Comparison of ENCODE assay signal across 8 cellular contexts in genomic region chr3:172562881-172563835, GRCh38. TPM values are rescaled to one million over a fixed set of nuclear protein-coding genes. Genes with fewer than 3 reads are reported as not detected.
DNase-seq lines count a peak whose midpoint lies in the region; ATAC-seq and TF ChIP-seq lines count a peak whose summit lies in the region.

No MANE protein-coding gene starts in this region.

- TF ChIP-seq CTCF in left ventricle myocardium inferior (IDR thresholded peaks at IDR 0.05; ENCODE audit: borderline replicate concordance) (no peak), spleen (IDR thresholded peaks at IDR 0.05 in 8 of 11, conservative IDR thresholded peaks at IDR 0.05 in 3 of 11) (no peak)

- H3K9me3 Mint-ChIP-seq in activated T-helper 17 cell treated with anti-CD3 and anti-CD28 coated beads, Interleukin-2, amount 50 U/mL, for 72 hours = no peaks in the 10 kb centered on the region

- H3K27me3 ChIP-seq in left ventricle myocardium inferior (ENCODE audit: low read depth) = no peaks in the 10 kb centered on the region
- no peaks in the 10 kb centered on the region for H3K27me3 ChIP-seq in spleen (replicated peaks in 1 of 7)

- peak; percentile 5 for DNase-seq in AG08396 (ENCODE audit: low spot score)
- DNase-seq in KBM-7 = peak; percentile 59
- DNase-seq in left ventricle myocardium inferior = no peak
- DNase-seq in spleen = no peak
- DNase-seq in occipital lobe (lab: John Stamatoyannopoulos, UW) = no peak
- DNase-seq in SHP77 (lab: John Stamatoyannopoulos, UW) = no peak

- WGBS in spleen, 5 donors = 8 to 16% (median 10%) methylated on average over 8 of the region's 8 CpGs

- peaks cover 13% of the 10 kb centered on the region for H3K4me1 Mint-ChIP-seq in activated T-helper 17 cell treated with anti-CD3 and anti-CD28 coated beads, Interleukin-2, amount 50 U/mL, for 72 hours

- TF ChIP-seq POLR2A in spleen (IDR thresholded peaks at IDR 0.05) = no peak

- in situ Hi-C loops in KBM-7 (cut with MboI; ENCODE audit: low pct_unique_long_range_greater_than_20kb, low sequenced_read_pairs) = no loop called here

- peaks cover 8% of the 10 kb centered on the region for H3K36me3 Mint-ChIP-seq in activated T-helper 17 cell treated with anti-CD3 and anti-CD28 coated beads, Interleukin-2, amount 50 U/mL, for 72 hours (ENCODE audit: low read depth)

- H3K36me3 ChIP-seq in left ventricle myocardium inferior (no peaks in the 10 kb centered on the region), spleen (no peaks in the 10 kb centered on the region)

- peak overlapping the region; percentile 94 for H3K27ac Mint-ChIP-seq in activated T-helper 17 cell treated with anti-CD3 and anti-CD28 coated beads, Interleukin-2, amount 50 U/mL, for 72 hours

- H3K9me3 ChIP-seq in left ventricle myocardium inferior (replicated peaks) (peaks cover 3% of the 10 kb centered on the region), spleen (no peaks in the 10 kb centered on the region)

- H3K4me3 ChIP-seq in left ventricle myocardium inferior (peak overlapping the region; percentile 30), spleen (peak overlapping the region in 2 of 8 donors; percentile 20 to 44)

- H3K27me3 Mint-ChIP-seq in activated T-helper 17 cell treated with anti-CD3 and anti-CD28 coated beads, Interleukin-2, amount 50 U/mL, for 72 hours = no peaks in the 10 kb centered on the region

- peak overlapping the region; percentile 62 for H3K4me3 Mint-ChIP-seq in activated T-helper 17 cell treated with anti-CD3 and anti-CD28 coated beads, Interleukin-2, amount 50 U/mL, for 72 hours

- peaks cover 21% of the 10 kb centered on the region for H3K4me1 ChIP-seq in left ventricle myocardium inferior
- H3K4me1 ChIP-seq in spleen = peaks cover 8 to 62% (median 31%) of the 10 kb centered on the region in 6 donors

- peak; percentile 59 for ATAC-seq in GM19395 (IDR thresholded peaks at IDR 0.05; ENCODE audit: unreplicated experiment)
- ATAC-seq in activated T-helper 17 cell treated with anti-CD3 and anti-CD28 coated beads, Interleukin-2, amount 50 U/mL, for 72 hours (replicated peaks) = peak; percentile 81

- H3K27ac ChIP-seq in left ventricle myocardium inferior (replicated peaks) (peak overlapping the region; percentile 85), spleen (peak overlapping the region; percentile 76 to 91 (median 84))

- intact Hi-C loops in left ventricle myocardium inferior (cut with micrococcal nuclease) = no loop called here
- intact Hi-C loops in spleen (cut with DNase I; ENCODE audit: low total_unique reads) = no loop called here

RNA-seq across cellular contexts. Expression of gene TNFSF10, which starts 39.9 kb away (rescaled TPM):
- 10 to 100 TPM; 33.6 to 36.1 TPM for total RNA-seq in activated T-helper 17 cell treated with anti-CD3 and anti-CD28 coated beads, Interleukin-2, amount 50 U/mL, for 72 hours
- total RNA-seq in left ventricle myocardium inferior = 12.6 TPM
- 100 to 1,000 TPM in 3 of 7 donors, 10 to 100 TPM in 4; 62.0 to 156 (median 95.6) TPM for total RNA-seq in spleen
- polyA plus RNA-seq in spleen = 10 to 100 TPM; 19.5 to 27.5 (median 19.6) TPM
- total RNA-seq in occipital lobe = 4.7 TPM

Comparison
In these comparisons a context has a peak if more than half of its experiments do, and no peak if none do; other contexts are left out.
1. DNase-seq: peak in AG08396 (single experiment) and KBM-7 (single experiment); none in left ventricle myocardium inferior (single experiment), spleen (single experiment), occipital lobe (single experiment) and SHP77 (0 of 2).